In the genomic region with DNA sequence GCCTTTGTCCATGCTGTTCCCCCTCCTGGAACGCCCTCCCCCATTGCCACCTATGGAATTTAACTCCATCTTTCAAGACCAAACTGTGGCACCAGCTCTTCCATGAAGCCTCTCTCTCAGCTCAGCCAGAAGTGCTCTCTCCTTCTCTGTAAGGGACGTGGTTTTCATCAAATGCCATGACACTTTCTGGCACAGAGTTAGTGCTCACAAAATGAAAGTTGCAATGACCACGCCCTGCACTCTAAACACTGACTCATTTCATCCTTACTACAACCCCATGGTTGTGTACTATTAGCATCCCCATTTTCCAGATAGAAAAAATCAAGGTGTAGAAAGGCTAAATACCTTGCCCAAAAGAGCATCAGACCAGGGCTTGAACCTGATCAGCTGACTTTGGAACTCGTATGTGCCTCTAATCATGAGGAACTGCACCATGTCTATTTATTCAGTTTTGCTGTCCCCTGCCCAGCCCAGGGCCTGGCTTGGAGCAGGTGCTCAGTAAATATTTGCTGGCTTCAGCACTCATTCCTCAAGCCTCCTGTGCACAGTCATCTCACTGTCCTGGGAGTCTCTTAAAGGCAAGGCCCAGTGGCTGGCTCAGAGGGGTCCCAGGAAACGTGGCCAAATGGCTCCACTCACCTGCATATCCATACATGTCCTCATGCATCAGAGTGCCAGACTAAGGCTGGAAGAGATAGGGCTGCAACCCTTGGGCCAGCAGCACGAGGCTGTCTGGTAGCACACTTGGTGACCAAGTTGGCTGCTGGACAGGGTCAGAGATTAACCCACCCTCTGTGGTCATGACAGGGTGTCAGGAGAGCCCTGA, we compare ENCODE assay signal across 9 cellular contexts.
DNase-seq lines count a peak whose midpoint lies in the region; ATAC-seq and TF ChIP-seq lines count a peak whose summit lies in the region.
"Had no signal": no experiment of that assay in that cellular context is flagged by ENCODE, and none has a peak within 500 bp of the region (broad histone marks: within the 10 kb centered on the region; RNA-seq: fewer than 3 reads in every experiment).

No MANE protein-coding gene starts in this region.

- no peaks in the 10 kb centered on the region for H3K79me2 ChIP-seq in smooth muscle cell (ENCODE audit: low read depth)

- no peaks in the 10 kb centered on the region for H3K27me3 ChIP-seq in esophagus muscularis mucosa
- H3K27me3 ChIP-seq in smooth muscle cell (ENCODE audit: low read depth) = no peaks in the 10 kb centered on the region
- H3K27me3 ChIP-seq: tibial artery had no signal

- H3K4me3 ChIP-seq in LNCaP clone FGC (ENCODE audit: low read depth, low read length) (no peak overlapping the region), esophagus muscularis mucosa (no peak overlapping the region), smooth muscle cell (no peak overlapping the region)
- H3K4me3 ChIP-seq: tibial artery had no signal

- DNase-seq in LNCaP clone FGC (ENCODE audit: low read depth) (peak; percentile 73), esophagus muscularis mucosa (ENCODE audit: extremely low spot score) (no peak), smooth muscle cell (lab: John Stamatoyannopoulos, UW; ENCODE audit: unreplicated experiment) (no peak), NCI-H1048 (lab: John Stamatoyannopoulos, UW) (no peak), NCI-H526 (lab: John Stamatoyannopoulos, UW) (no peak)
- no peak for DNase-seq in NK-92 treated with Interleukin-12 subunit alpha and Interleukin-12 subunit beta, amount 100 ng/mL, for 24 hours (lab: John Stamatoyannopoulos, UW)
- DNase-seq: tibial artery had no signal

- H3K27ac ChIP-seq in esophagus muscularis mucosa (replicated peaks in 1 of 4) (peak overlapping the region; percentile 82 to 86 (median 85)), smooth muscle cell (ENCODE audit: low read depth) (peak overlapping the region; percentile 14)
- H3K27ac ChIP-seq: tibial artery had no signal

- 37% methylated on average over 6 of the region's 6 CpGs for WGBS in esophagus muscularis mucosa
- WGBS in smooth muscle cell (ENCODE audit: low lambda C conversion rate) = 67% methylated on average over 6 of the region's 6 CpGs

- H3K4me1 ChIP-seq in esophagus muscularis mucosa = peaks cover 50 to 84% (median 79%) of the 10 kb centered on the region in 4 donors
- H3K4me1 ChIP-seq in smooth muscle cell (ENCODE audit: low read depth) = peaks cover 28% of the 10 kb centered on the region

- no peak overlapping the region for H3K9ac ChIP-seq in smooth muscle cell (ENCODE audit: low read depth)

- H3K4me2 ChIP-seq in smooth muscle cell = no peak overlapping the region

- H3K9me3 ChIP-seq in esophagus muscularis mucosa (no peaks in the 10 kb centered on the region), smooth muscle cell (replicated peaks; ENCODE audit: low read depth) (no peaks in the 10 kb centered on the region)
- H3K9me3 ChIP-seq: tibial artery had no signal

- TF ChIP-seq POLR2A in esophagus muscularis mucosa (IDR thresholded peaks at IDR 0.05; ENCODE audit: low read depth) = no peak

- H3K36me3 ChIP-seq in esophagus muscularis mucosa (no peaks in the 10 kb centered on the region), smooth muscle cell (ENCODE audit: low read depth) (no peaks in the 10 kb centered on the region)
- H3K36me3 ChIP-seq: tibial artery had no signal

- TF ChIP-seq CTCF in LNCaP clone FGC (IDR thresholded peaks at IDR 0.05; ENCODE audit: control insufficient read depth, extremely low read depth, insufficient read depth) (no peak), esophagus muscularis mucosa (IDR thresholded peaks at IDR 0.05) (no peak), smooth muscle cell (IDR thresholded peaks at IDR 0.05; ENCODE audit: borderline replicate concordance, insufficient read depth, poor library complexity, severe bottlenecking) (no peak)

- H2AFZ ChIP-seq in smooth muscle cell (ENCODE audit: low read depth) = no peak overlapping the region

- peaks cover 12% of the 10 kb centered on the region for H3F3A ChIP-seq in smooth muscle cell (ENCODE audit: low read depth)

- no peak for TF ChIP-seq EP300 in esophagus muscularis mucosa (IDR thresholded peaks at IDR 0.05)

- intact Hi-C loops in esophagus muscularis mucosa (cut with DNase I) = no loop called here

- ATAC-seq in GM18909 (IDR thresholded peaks at IDR 0.05; ENCODE audit: poor library complexity, unreplicated experiment) = peak; percentile 53
- no peak for ATAC-seq in GM18858 (IDR thresholded peaks at IDR 0.05; ENCODE audit: unreplicated experiment)

- H4K20me1 ChIP-seq in smooth muscle cell (ENCODE audit: low read depth) = no peaks in the 10 kb centered on the region
